ENCODE assay signal across 1 cellular context in genomic region chr6:42159431-42160024, GRCh38.
TF ChIP-seq lines count a peak whose summit lies in the region.

No MANE protein-coding gene starts in this region.

TF ChIP-seq in H1, 55 proteins besides CTCF, POLR2A, EP300 and RAD21:
- TF ChIP-seq RFX5 (IDR thresholded peaks at IDR 0.05; ENCODE audit: borderline replicate concordance, low read depth, low read length) (no peak), PHF8 (conservative IDR thresholded peaks at IDR 0.05; ENCODE audit: low read depth, low read length) (no peak), GABPA (IDR thresholded peaks at IDR 0.05; ENCODE audit: borderline replicate concordance, insufficient read depth, low read length) (no peak), ASH2L (IDR thresholded peaks at IDR 0.05; ENCODE audit: low read length) (no peak), CBX8 (IDR thresholded peaks at IDR 0.05; ENCODE audit: borderline replicate concordance, low read depth, low read length) (no peak), POLR2AphosphoS5 (IDR thresholded peaks at IDR 0.05; ENCODE audit: low read depth, low read length) (no peak), JUN (IDR thresholded peaks at IDR 0.05; ENCODE audit: low read depth, low read length) (no peak), EGR1 (IDR thresholded peaks at IDR 0.05; ENCODE audit: borderline replicate concordance, low read depth, low read length) (no peak), EZH2 (IDR thresholded peaks at IDR 0.05; ENCODE audit: low read depth, low read length, severe bottlenecking) (no peak), MAFK (IDR thresholded peaks at IDR 0.05; ENCODE audit: low read depth, low read length) (no peak), HDAC2 (IDR thresholded peaks at IDR 0.05; ENCODE audit: borderline replicate concordance in 1 of 2, low read depth in 2 of 2, low read length in 2 of 2) (no peak), ZNF274 (IDR thresholded peaks at IDR 0.05; ENCODE audit: borderline replicate concordance, extremely low read depth, low read length) (no peak)
TF ChIP-seq in H1: peak in this region for 0.
